In genomic region chr11:22049276-22049675, GRCh38 we compare ENCODE assay signal across 30 cellular contexts.
"Had no signal": no experiment of that assay in that cellular context is flagged by ENCODE, and none has a peak within 500 bp of the region (broad histone marks: within the 10 kb centered on the region; RNA-seq: fewer than 3 reads in every experiment).

No MANE protein-coding gene starts in this region.

- H3K4me2 ChIP-seq: smooth muscle cell had no signal

- H3K9me3 ChIP-seq: esophagus squamous epithelium, lower lobe of right lung, neutrophil, right atrium auricular region, stomach, thyroid gland had no signal

- H3K4me3 Mint-ChIP-seq: endodermal cell; immature natural killer cell; memory B cell; natural killer cell; stimulated activated effector memory CD8-positive, alpha-beta T cell treated with anti-CD3 and anti-CD28 coated beads, Interleukin-12 subunit alpha, Interleukin-12 subunit beta, amount 100 ng/mL, for 72 hours; type B pancreatic cell had no signal

- ATAC-seq: heart right ventricle; left ventricle myocardium superior; lower lobe of right lung; natural killer cell; sciatic nerve; stimulated activated effector memory CD8-positive, alpha-beta T cell treated with anti-CD3 and anti-CD28 coated beads, Interleukin-12 subunit alpha, Interleukin-12 subunit beta, amount 100 ng/mL, for 72 hours had no signal

- H3K4me3 ChIP-seq: dorsolateral prefrontal cortex, esophagus squamous epithelium, heart right ventricle, lower lobe of right lung, right atrium auricular region, smooth muscle cell, stomach, thyroid gland had no signal

- H3K9me3 Mint-ChIP-seq: endodermal cell had no signal

- H3K27me3 Mint-ChIP-seq: memory B cell, progenitor cell of endocrine pancreas, type B pancreatic cell had no signal

- H3K27ac Mint-ChIP-seq: endodermal cell; immature natural killer cell; memory B cell; natural killer cell; progenitor cell of endocrine pancreas; stimulated activated effector memory CD8-positive, alpha-beta T cell treated with anti-CD3 and anti-CD28 coated beads, Interleukin-12 subunit alpha, Interleukin-12 subunit beta, amount 100 ng/mL, for 72 hours; type B pancreatic cell had no signal

- H2AFZ ChIP-seq: parathyroid adenoma had no signal

- H3K4me1 Mint-ChIP-seq: endodermal cell; immature natural killer cell; memory B cell; natural killer cell; stimulated activated effector memory CD8-positive, alpha-beta T cell treated with anti-CD3 and anti-CD28 coated beads, Interleukin-12 subunit alpha, Interleukin-12 subunit beta, amount 100 ng/mL, for 72 hours had no signal

- H3K36me3 ChIP-seq: esophagus squamous epithelium, heart right ventricle, lower lobe of right lung, neutrophil, right atrium auricular region, stomach, thyroid gland had no signal

- H3K9ac ChIP-seq: parathyroid adenoma had no signal

- DNase-seq: dorsolateral prefrontal cortex; effector CD8-positive, alpha-beta T cell; endodermal cell; erythroblast; esophagus squamous epithelium; foreskin melanocyte; glutamatergic neuron; heart right ventricle; hippocampal formation; immature natural killer cell; islet precursor cell; kidney glomerular epithelial cell; left ventricle myocardium superior; lower lobe of right lung; natural killer cell; stimulated activated CD4-positive, alpha-beta T cell treated with anti-CD3 and anti-CD28 coated beads, Interleukin-12 subunit alpha, Interleukin-12 subunit beta, amount 100 ng/mL, for 4 hours; stimulated activated CD4-positive, alpha-beta T cell treated with anti-CD3 and anti-CD28 coated beads, Interleukin-1b, Interleukin-23, amount 100 ng/mL, for 48 hours; stimulated activated CD4-positive, alpha-beta T cell treated with anti-CD3 and anti-CD28 coated beads, Interleukin-4, amount 100 ng/mL, for 1 hour; stimulated activated naive CD4-positive, alpha-beta T cell treated with Interleukin-2 at 50 U/mL for 16 hours; stomach; thyroid gland had no signal

- H3K4me1 ChIP-seq: esophagus squamous epithelium, heart right ventricle, lower lobe of right lung, parathyroid adenoma, right atrium auricular region, stomach, thyroid gland had no signal

- H3K27ac ChIP-seq: dorsolateral prefrontal cortex, esophagus squamous epithelium, heart right ventricle, lower lobe of right lung, neutrophil, parathyroid adenoma, right atrium auricular region, stomach, thyroid gland had no signal

- H3K36me3 Mint-ChIP-seq: immature natural killer cell; memory B cell; natural killer cell; stimulated activated effector memory CD8-positive, alpha-beta T cell treated with anti-CD3 and anti-CD28 coated beads, Interleukin-12 subunit alpha, Interleukin-12 subunit beta, amount 100 ng/mL, for 72 hours; type B pancreatic cell had no signal

- H3K79me2 ChIP-seq: parathyroid adenoma had no signal

- H3K27me3 ChIP-seq: dorsolateral prefrontal cortex, esophagus squamous epithelium, heart right ventricle, neutrophil, right atrium auricular region, stomach, thyroid gland had no signal
